Comparison of ENCODE assay signal across 9 cellular contexts in the genomic region with DNA sequence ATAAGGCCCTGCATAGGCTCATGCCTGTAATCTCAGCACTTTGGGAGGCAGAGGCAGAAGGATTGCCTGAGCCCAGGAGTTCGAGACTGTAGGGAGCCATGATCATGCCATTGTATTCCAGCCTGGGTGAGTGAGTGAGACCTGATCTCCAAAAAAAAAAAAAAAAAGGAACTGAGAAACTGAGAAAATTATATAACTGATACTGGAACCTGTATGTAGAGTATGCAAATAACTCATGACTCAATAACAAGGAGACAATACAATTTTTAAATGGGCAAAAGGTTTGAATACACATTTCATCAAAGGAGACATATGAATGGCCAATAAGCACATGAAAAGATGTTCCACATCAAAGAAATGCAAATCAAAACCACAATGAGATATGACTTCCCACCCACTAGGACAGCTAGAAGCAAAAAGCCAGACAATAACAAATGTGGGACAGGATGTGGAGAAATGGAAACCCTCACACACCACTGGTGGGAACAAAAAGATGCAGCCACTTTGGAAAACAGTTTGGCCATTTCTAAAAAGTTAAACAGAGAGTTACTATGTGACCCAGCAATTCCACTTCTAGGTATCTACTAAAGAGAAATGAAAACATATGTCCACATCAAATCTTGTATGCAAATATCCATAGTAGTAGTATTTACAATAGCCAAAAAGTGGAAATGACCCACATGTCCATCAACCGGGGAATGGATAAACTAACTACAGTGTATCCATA.
DNase-seq lines count a peak whose midpoint lies in the region; ATAC-seq, FAIRE-seq and TF ChIP-seq lines count a peak whose summit lies in the region.
"Had no signal": no experiment of that assay in that cellular context is flagged by ENCODE, and none has a peak within 500 bp of the region (broad histone marks: within the 10 kb centered on the region; RNA-seq: fewer than 3 reads in every experiment).

No MANE protein-coding gene starts in this region.

- no peaks in the 10 kb centered on the region; the same call in 1 of the 2 replicates for H4K20me1 ChIP-seq in GM23338 (replicated peaks; ENCODE audit: insufficient read depth)
- H4K20me1 ChIP-seq in Karpas-422 (ENCODE audit: insufficient read depth, low read depth, low read length) = peaks cover 7% of the 10 kb centered on the region; the same call in 1 of the 2 replicates

- no peak overlapping the region for H2AFZ ChIP-seq in GM23338
- H2AFZ ChIP-seq in Karpas-422 (ENCODE audit: low read length) = no peak overlapping the region

- H3K27me3 ChIP-seq in GM23338 (ENCODE audit: insufficient read depth) (no peaks in the 10 kb centered on the region), Karpas-422 (ENCODE audit: low read length) (no peaks in the 10 kb centered on the region), endodermal cell (ENCODE audit: control insufficient read depth, insufficient read depth, low read length, poor library complexity, severe bottlenecking) (no peaks in the 10 kb centered on the region), small intestine (ENCODE audit: control insufficient read depth in 2 of 2, insufficient read depth in 2 of 2, low read length in 2 of 2) (no peaks in the 10 kb centered on the region)

- H3K27ac Mint-ChIP-seq in GM23338 = no peak overlapping the region
- peak overlapping the region; percentile 26 for H3K27ac Mint-ChIP-seq in endodermal cell

- H3K27ac ChIP-seq in GM23338 (ENCODE audit: low read depth) (no peak overlapping the region), Karpas-422 (ENCODE audit: low read length) (no peak overlapping the region), endodermal cell (ENCODE audit: low read depth, low read length) (peak overlapping the region; percentile 64), small intestine (ENCODE audit: low read depth in 1 of 2, low read length in 1 of 2) (peak overlapping the region in 1 of 2 donors; percentile 47)

- H3F3A ChIP-seq in GM23338 (replicated peaks; ENCODE audit: low read depth) = no peaks in the 10 kb centered on the region

- H3K9me3 ChIP-seq in Karpas-422 (ENCODE audit: low read length) (no peaks in the 10 kb centered on the region), endodermal cell (ENCODE audit: control insufficient read depth, low read length) (no peaks in the 10 kb centered on the region), small intestine (ENCODE audit: control insufficient read depth, low read depth) (no peaks in the 10 kb centered on the region)

- TF ChIP-seq CTCF in GM23338 (conservative IDR thresholded peaks at IDR 0.05; ENCODE audit: low read depth in 2 of 2) = no peak
- no peak for TF ChIP-seq CTCF in endodermal cell (conservative IDR thresholded peaks at IDR 0.05)

- H3K9me3 Mint-ChIP-seq in GM23338 (no peaks in the 10 kb centered on the region), endodermal cell (no peaks in the 10 kb centered on the region)

- H3K4me3 Mint-ChIP-seq in GM23338 (no peak overlapping the region), endodermal cell (no peak overlapping the region)

- H3K36me3 Mint-ChIP-seq in GM23338 (ENCODE audit: low read depth) (no peaks in the 10 kb centered on the region), endodermal cell (ENCODE audit: low read depth) (no peaks in the 10 kb centered on the region)

- FAIRE-seq in small intestine (lab: Jason Lieb, UNC) = no peak

- ATAC-seq in GM18858 (IDR thresholded peaks at IDR 0.05; ENCODE audit: unreplicated experiment) (peak; percentile 73), GM23338 (peak; percentile 18; the same call in 1 of the 3 replicates)

- H3K79me2 ChIP-seq in GM23338 (replicated peaks; ENCODE audit: insufficient read depth) (no peaks in the 10 kb centered on the region), Karpas-422 (ENCODE audit: low read length) (no peaks in the 10 kb centered on the region)

- H3K9ac ChIP-seq in Karpas-422 (ENCODE audit: low read length) = no peak overlapping the region
- no peak overlapping the region for H3K9ac ChIP-seq in endodermal cell (ENCODE audit: extremely low read depth, low read length, poor library complexity, severe bottlenecking)

- DNase-seq in GM23338 (ENCODE audit: low spot score) = no peak
- DNase-seq in Karpas-422 = no peak
- DNase-seq in endodermal cell = peak; percentile 50
- no peak for DNase-seq in DMS79 treated with DMSO at 0.1 percent for 48 hours (lab: John Stamatoyannopoulos, UW)
- no peak for DNase-seq in small intestine
- DNase-seq in HuH-7.5 (ENCODE audit: low spot score) = no peak
- DNase-seq in NCI-H2196 treated with DMSO at 0.1 percent for 48 hours (lab: John Stamatoyannopoulos, UW; ENCODE audit: unreplicated experiment) = no peak
- DNase-seq: activated CD4-positive, alpha-beta T cell treated with anti-CD3 and anti-CD28 coated beads, Interleukin-2, amount 50 U/mL, for 48 hours had no signal

- H3K4me1 ChIP-seq in GM23338 (ENCODE audit: insufficient read depth) (peaks cover 13% of the 10 kb centered on the region), Karpas-422 (ENCODE audit: low read length) (peaks cover 14% of the 10 kb centered on the region), endodermal cell (ENCODE audit: control insufficient read depth, insufficient read depth, low read length) (no peaks in the 10 kb centered on the region), small intestine (ENCODE audit: control insufficient read depth in 2 of 2, insufficient read depth in 1 of 2, low read depth in 1 of 2, low read length in 1 of 2) (peaks cover 5% of the 10 kb centered on the region in 2 donors)

- H3K4me3 ChIP-seq in GM23338 (no peak overlapping the region), Karpas-422 (ENCODE audit: low read length) (no peak overlapping the region), endodermal cell (ENCODE audit: low read length) (no peak overlapping the region), small intestine (ENCODE audit: low read depth in 1 of 2, low read length in 2 of 2) (no peak overlapping the region)

- H3K4me2 ChIP-seq in GM23338 (no peak overlapping the region), Karpas-422 (ENCODE audit: low read depth, low read length, poor library complexity, severe bottlenecking) (peak overlapping the region; percentile 33)

- H3K4me1 Mint-ChIP-seq in GM23338 = peaks cover 29% of the 10 kb centered on the region
- peaks cover 20% of the 10 kb centered on the region for H3K4me1 Mint-ChIP-seq in endodermal cell

- 76 to 90% methylated on average over 2 of the region's 2 CpGs for WGBS in endodermal cell (ENCODE audit: insufficient coverage in 1 of 2, insufficient read length in 1 of 2), 2 experiments
- 71 to 75% (median 75%) methylated on average over 2 of the region's 2 CpGs for WGBS in small intestine, 3 donors

- H3K27me3 Mint-ChIP-seq in GM23338 (ENCODE audit: insufficient read depth, low read depth, poor library complexity) (peaks cover 9% of the 10 kb centered on the region), endodermal cell (ENCODE audit: insufficient read depth) (peaks cover 1% of the 10 kb centered on the region)

- no peaks in the 10 kb centered on the region for H3K36me3 ChIP-seq in GM23338 (ENCODE audit: insufficient read depth)
- no peaks in the 10 kb centered on the region for H3K36me3 ChIP-seq in Karpas-422 (ENCODE audit: insufficient read depth, low read length)
- no peaks in the 10 kb centered on the region for H3K36me3 ChIP-seq in endodermal cell (ENCODE audit: control insufficient read depth, insufficient read depth, low read length)
- H3K36me3 ChIP-seq in small intestine (ENCODE audit: control insufficient read depth in 2 of 2, insufficient read depth in 2 of 2, low read length in 2 of 2) = no peaks in the 10 kb centered on the region

- no peaks in the 10 kb centered on the region for H3K9me2 ChIP-seq in GM23338 (ENCODE audit: insufficient read depth)
- no peaks in the 10 kb centered on the region for H3K9me2 ChIP-seq in Karpas-422 (replicated peaks; ENCODE audit: insufficient read depth, low read length)

TF ChIP-seq in GM23338, 12 proteins besides CTCF, POLR2A, EP300 and RAD21:
- no peak for TF ChIP-seq NANOG (IDR thresholded peaks at IDR 0.05; ENCODE audit: borderline replicate concordance)
- TF ChIP-seq, protein P1, sequence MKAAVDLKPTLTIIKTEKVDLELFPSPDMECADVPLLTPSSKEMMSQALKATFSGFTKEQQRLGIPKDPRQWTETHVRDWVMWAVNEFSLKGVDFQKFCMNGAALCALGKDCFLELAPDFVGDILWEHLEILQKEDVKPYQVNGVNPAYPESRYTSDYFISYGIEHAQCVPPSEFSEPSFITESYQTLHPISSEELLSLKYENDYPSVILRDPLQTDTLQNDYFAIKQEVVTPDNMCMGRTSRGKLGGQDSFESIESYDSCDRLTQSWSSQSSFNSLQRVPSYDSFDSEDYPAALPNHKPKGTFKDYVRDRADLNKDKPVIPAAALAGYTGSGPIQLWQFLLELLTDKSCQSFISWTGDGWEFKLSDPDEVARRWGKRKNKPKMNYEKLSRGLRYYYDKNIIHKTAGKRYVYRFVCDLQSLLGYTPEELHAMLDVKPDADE (IDR thresholded peaks at IDR 0.05) = no peak
